8 cellular contexts compared by ENCODE assay signal in genomic region chr5:77087484-77088291, GRCh38. TPM values are rescaled to one million over a fixed set of nuclear protein-coding genes. Genes with fewer than 3 reads are reported as not detected.
DNase-seq lines count a peak whose midpoint lies in the region; ATAC-seq, FAIRE-seq and TF ChIP-seq lines count a peak whose summit lies in the region.

No MANE protein-coding gene starts in this region.

- DNase-seq in HFF-Myc (ENCODE audit: extremely low read depth, low read depth), result no peak
- DNase-seq in cardiac muscle cell (ENCODE audit: low read depth in 1 of 2, low spot score in 1 of 2), result peak; percentile 3 to 81
- DNase-seq in pancreas, result peak in 5 of 6 donors; percentile 12 to 64 (median 38)
- DNase-seq in NOMO-1 (lab: John Stamatoyannopoulos, UW; ENCODE audit: unreplicated experiment in 2 of 2), result no peak
- no peak for DNase-seq in activated CD4-positive, CD25-positive, alpha-beta regulatory T cell treated with anti-CD3 and anti-CD28 coated beads, Interleukin-2, amount 50 U/mL, for 72 hours
- DNase-seq in KG1 (lab: John Stamatoyannopoulos, UW), result no peak

- peaks cover 15% of the 10 kb centered on the region for H3K4me1 ChIP-seq in cardiac muscle cell (ENCODE audit: low read depth)
- peaks cover 9 to 23% (median 15%) of the 10 kb centered on the region in 3 donors for H3K4me1 ChIP-seq in pancreas

- 7 to 8% methylated on average over 18 of the region's 18 CpGs for WGBS in pancreas, 2 donors

- no peak for FAIRE-seq in pancreas (lab: Jason Lieb, UNC)

- H3K4me1 Mint-ChIP-seq in activated T-helper 17 cell treated with anti-CD3 and anti-CD28 coated beads, Interleukin-2, amount 50 U/mL, for 72 hours, result peaks cover 14% of the 10 kb centered on the region

- no peak for ATAC-seq in activated T-helper 17 cell treated with anti-CD3 and anti-CD28 coated beads, Interleukin-2, amount 50 U/mL, for 72 hours (replicated peaks)
- peak; percentile 31 to 39 (median 34) for ATAC-seq in pancreas

- TF ChIP-seq CTCF in C4-2B (conservative IDR thresholded peaks at IDR 0.05), result no peak
- no peak for TF ChIP-seq CTCF in HFF-Myc (IDR thresholded peaks at IDR 0.05; ENCODE audit: low read depth, low read length, missing control alignments)
- TF ChIP-seq CTCF in cardiac muscle cell (IDR thresholded peaks at IDR 0.05; ENCODE audit: low read depth, low read length), result no peak
- no peak for TF ChIP-seq CTCF in pancreas (IDR thresholded peaks at IDR 0.05)

- no peak overlapping the region for H3K27ac Mint-ChIP-seq in activated T-helper 17 cell treated with anti-CD3 and anti-CD28 coated beads, Interleukin-2, amount 50 U/mL, for 72 hours

- intact Hi-C loops in pancreas (cut with DNase I), result no loop called here

- H3K9me3 ChIP-seq in cardiac muscle cell (ENCODE audit: low read depth), result no peaks in the 10 kb centered on the region
- H3K9me3 ChIP-seq in pancreas, result no peaks in the 10 kb centered on the region

- no peaks in the 10 kb centered on the region for H3K27me3 ChIP-seq in cardiac muscle cell
- H3K27me3 ChIP-seq in pancreas, result no peaks in the 10 kb centered on the region

- peak overlapping the region; percentile 70 for H3K4me3 ChIP-seq in HFF-Myc (replicated peaks; ENCODE audit: low read depth, low read length)
- H3K4me3 ChIP-seq in cardiac muscle cell, result peak overlapping the region; percentile 57
- H3K4me3 ChIP-seq in pancreas, result peak overlapping the region in 3 of 4 donors; percentile 59 to 94 (median 87)

- peaks cover 7% of the 10 kb centered on the region for H3K27me3 Mint-ChIP-seq in activated T-helper 17 cell treated with anti-CD3 and anti-CD28 coated beads, Interleukin-2, amount 50 U/mL, for 72 hours

- H3K4me3 Mint-ChIP-seq in activated T-helper 17 cell treated with anti-CD3 and anti-CD28 coated beads, Interleukin-2, amount 50 U/mL, for 72 hours, result peak overlapping the region; percentile 74

- no peaks in the 10 kb centered on the region for H3K36me3 Mint-ChIP-seq in activated T-helper 17 cell treated with anti-CD3 and anti-CD28 coated beads, Interleukin-2, amount 50 U/mL, for 72 hours (ENCODE audit: low read depth)

- H3K9me3 Mint-ChIP-seq in activated T-helper 17 cell treated with anti-CD3 and anti-CD28 coated beads, Interleukin-2, amount 50 U/mL, for 72 hours, result peaks cover 3% of the 10 kb centered on the region

- H3K36me3 ChIP-seq in cardiac muscle cell (no peaks in the 10 kb centered on the region), pancreas (no peaks in the 10 kb centered on the region)

- H3K27ac ChIP-seq in C4-2B (peak overlapping the region; percentile 93), cardiac muscle cell (peak overlapping the region; percentile 96), pancreas (peak overlapping the region; percentile 88 to 99 (median 96))

RNA-seq across cellular contexts. Expression of gene ZBED3, which starts 0.6 kb away (rescaled TPM):
- under 1 TPM in 1 of 2 donors, not detected in 1; 0.04 TPM for total RNA-seq in activated T-helper 17 cell treated with anti-CD3 and anti-CD28 coated beads, Interleukin-2, amount 50 U/mL, for 72 hours
- 2.3 and 4.3 TPM in 2 replicates for total RNA-seq in cardiac muscle cell
- polyA plus RNA-seq in cardiac muscle cell, result 21.7 and 24.8 TPM in 2 replicates
- total RNA-seq in pancreas, result 10 to 100 TPM in 4 of 6 donors, 1 to 10 TPM in 2; 7.3 to 20.8 (median 11.0) TPM
- polyA plus RNA-seq in pancreas, result 1 to 10 TPM; 4.2 to 6.7 TPM

RNA-seq across cellular contexts. Expression of gene AGGF1, which starts 57.5 kb away (rescaled TPM):
- total RNA-seq in activated T-helper 17 cell treated with anti-CD3 and anti-CD28 coated beads, Interleukin-2, amount 50 U/mL, for 72 hours, result 10 to 100 TPM; 24.4 to 25.4 TPM
- total RNA-seq in cardiac muscle cell (32.8 and 48.7 TPM in 2 replicates), pancreas (10 to 100 TPM in 2 of 6 donors, 1 to 10 TPM in 4; 7.7 to 12.9 (median 9.3) TPM)
- polyA plus RNA-seq in cardiac muscle cell (32.9 and 33.7 TPM in 2 replicates), pancreas (1 to 10 TPM; 3.7 to 7.6 TPM)

Comparison
In these comparisons a context has a peak if more than half of its experiments do, and no peak if none do; other contexts are left out.
1. DNase-seq: peak in cardiac muscle cell (2 of 2) and pancreas (5 of 6); none in HFF-Myc (single experiment), NOMO-1 (0 of 2), activated CD4-positive, CD25-positive, alpha-beta regulatory T cell treated with anti-CD3 and anti-CD28 coated beads, Interleukin-2, amount 50 U/mL, for 72 hours (single experiment) and KG1 (single experiment).
2. Peak in every context shown above with its lines, with median percentiles within 50 percentile points of each other: H3K27ac ChIP-seq and H3K4me3 ChIP-seq.